ENCODE assay signal across 9 cellular contexts in genomic region chr11:22730319-22730718, GRCh38.
DNase-seq lines count a peak whose midpoint lies in the region; ATAC-seq and TF ChIP-seq lines count a peak whose summit lies in the region.
"Had no signal": no experiment of that assay in that cellular context is flagged by ENCODE, and none has a peak within 500 bp of the region (broad histone marks: within the 10 kb centered on the region; RNA-seq: fewer than 3 reads in every experiment).

No MANE protein-coding gene starts in this region.

- H2AFZ ChIP-seq in OCI-LY7 (ENCODE audit: low read length), result no peak overlapping the region

- no peaks in the 10 kb centered on the region for H3K36me3 ChIP-seq in OCI-LY7 (ENCODE audit: insufficient read depth, low read length)

- no peaks in the 10 kb centered on the region for H4K20me1 ChIP-seq in OCI-LY7 (ENCODE audit: insufficient read depth, low read length)

- TF ChIP-seq POLR2A in lower leg skin (IDR thresholded peaks at IDR 0.05), result no peak

- H3K9me2 ChIP-seq in OCI-LY7 (ENCODE audit: insufficient read depth, low read length), result no peaks in the 10 kb centered on the region

- H3K27ac ChIP-seq in OCI-LY7 (ENCODE audit: low read depth, low read length, poor library complexity, severe bottlenecking), result no peak overlapping the region
- H3K27ac ChIP-seq: SK-N-MC had no signal

- peak; percentile 68 for ATAC-seq in HG02938 (IDR thresholded peaks at IDR 0.05; ENCODE audit: unreplicated experiment)

- no peak overlapping the region for H3K4me2 ChIP-seq in OCI-LY7 (ENCODE audit: low read length)

- H3K4me1 ChIP-seq in OCI-LY7 (ENCODE audit: insufficient read depth, low read length, poor library complexity, severe bottlenecking), result no peaks in the 10 kb centered on the region

- DNase-seq in DMS 273 (lab: John Stamatoyannopoulos, UW; ENCODE audit: unreplicated experiment), result peak; percentile 26
- no peak for DNase-seq in DMS 273 treated with DMSO at 0.1 percent for 48 hours (lab: John Stamatoyannopoulos, UW)
- DNase-seq in OCI-LY7 (ENCODE audit: low spot score), result peak; percentile 2
- peak; percentile 3 for DNase-seq in myocyte (ENCODE audit: low read depth)
- no peak for DNase-seq in NCI-H146 (lab: John Stamatoyannopoulos, UW)
- no peak for DNase-seq in COLO668 (lab: John Stamatoyannopoulos, UW; ENCODE audit: unreplicated experiment)
- DNase-seq in lower leg skin (ENCODE audit: low spot score in 2 of 2), result no peak

- CTCF ChIA-PET in OCI-LY7 (lab: Charles Lee; ENCODE audit: unreplicated experiment), result no interaction called here

- H3K79me2 ChIP-seq in OCI-LY7 (ENCODE audit: insufficient read depth, low read depth, low read length), result no peaks in the 10 kb centered on the region

- no TSS peak for BruUV-seq in OCI-LY7 (replicated peaks; lab: Mats Ljungman, UMichigan)

- peak; percentile 52; the same call in 1 of the 2 replicates for TF ChIP-seq CTCF in OCI-LY7 (conservative IDR thresholded peaks at IDR 0.05; ENCODE audit: low read length)
- TF ChIP-seq CTCF in lower leg skin (IDR thresholded peaks at IDR 0.05), result no peak

- POLR2A ChIA-PET in OCI-LY7 (lab: Charles Lee), result interaction anchor here (0.9 kb wide), 1 partner anchor 40 kb away, joined by 3 read pairs; no protein-coding TSS in a partner anchor

- WGBS in lower leg skin, 2 donors, result 2 to 24% methylated on average over 1 of the region's 1 CpG

- intact Hi-C loops in OCI-LY7 (cut with micrococcal nuclease; ENCODE audit: unreplicated experiment), result no loop called here
- intact Hi-C loops in lower leg skin (cut with DNase I; ENCODE audit: low total_unique reads), result no loop called here

- H3K4me3 ChIP-seq in OCI-LY7 (ENCODE audit: low read depth, low read length, poor library complexity, severe bottlenecking) (no peak overlapping the region), lower leg skin (ENCODE audit: low read depth, poor library complexity, severe bottlenecking) (no peak overlapping the region)
- H3K4me3 ChIP-seq: SK-N-MC had no signal

- no peaks in the 10 kb centered on the region for H3K9me3 ChIP-seq in OCI-LY7 (ENCODE audit: low read length)

Comparison
In these comparisons a context has a peak if more than half of its experiments do, and no peak if none do; other contexts are left out.
1. DNase-seq: peak in DMS 273 (single experiment), OCI-LY7 (single experiment) and myocyte (single experiment); none in DMS 273 treated with DMSO at 0.1 percent for 48 hours (single experiment), NCI-H146 (single experiment), COLO668 (single experiment) and lower leg skin (0 of 2).